1 cellular context compared by ENCODE assay signal in the genomic region with DNA sequence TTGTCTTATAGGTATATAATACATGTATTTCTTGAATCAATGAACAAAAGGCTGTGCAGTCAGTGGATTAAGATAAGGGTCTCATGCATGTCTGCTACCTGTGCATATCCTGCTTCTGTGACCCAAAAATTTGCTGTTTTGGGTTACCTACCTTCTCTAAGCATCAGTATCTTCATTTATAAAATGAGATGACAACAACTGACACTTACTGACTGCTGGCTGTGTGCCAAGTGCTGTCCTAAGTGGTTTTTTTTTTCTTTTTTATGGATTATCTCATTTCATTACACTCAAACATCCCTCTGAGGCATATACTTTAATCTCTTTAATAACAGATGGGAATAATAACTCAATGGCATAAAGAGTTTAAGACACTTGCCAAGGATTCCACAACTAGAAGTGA.
TF ChIP-seq lines count a peak whose summit lies in the region.

No MANE protein-coding gene starts in this region.

TF ChIP-seq in Ishikawa, 13 proteins besides CTCF, POLR2A, EP300 and RAD21 (continued from another document):
- no peak for TF ChIP-seq USF1 (IDR thresholded peaks at IDR 0.05)
- TF ChIP-seq NFIC (IDR thresholded peaks at IDR 0.05) = peak; percentile 60
- no peak for TF ChIP-seq CREB1 (IDR thresholded peaks at IDR 0.05; ENCODE audit: low read depth)
- no peak for TF ChIP-seq YY1 (IDR thresholded peaks at IDR 0.05; ENCODE audit: low read depth)
